Comparison of ENCODE assay signal across 21 cellular contexts in the genomic region with DNA sequence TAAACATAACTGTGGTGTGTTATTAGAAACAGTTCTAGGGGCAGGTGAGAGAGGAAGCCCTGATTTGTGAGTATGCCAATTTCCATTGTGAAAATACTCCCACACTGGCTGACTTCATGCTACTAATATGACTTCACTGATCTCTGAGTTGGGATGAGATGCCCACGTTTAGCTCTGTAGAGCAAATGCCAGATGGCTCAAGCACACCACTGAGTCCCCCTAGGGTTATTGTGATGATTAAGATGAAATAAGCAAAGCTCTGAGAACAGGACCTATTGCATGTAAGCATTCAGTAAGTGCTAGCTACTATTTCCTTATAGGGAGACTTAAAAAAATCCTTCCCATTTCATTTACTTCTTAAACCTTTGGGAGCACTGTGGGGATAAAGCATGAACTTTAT.
"Had no signal": no experiment of that assay in that cellular context is flagged by ENCODE, and none has a peak within 500 bp of the region (broad histone marks: within the 10 kb centered on the region; RNA-seq: fewer than 3 reads in every experiment).

No MANE protein-coding gene starts in this region.

- FAIRE-seq: small intestine had no signal

- H3K4me3 Mint-ChIP-seq: activated T-cell treated with anti-CD3 and anti-CD28 coated beads, Interleukin-2, amount 50 U/mL, for 72 hours; natural killer cell; stimulated activated effector memory CD8-positive, alpha-beta T cell treated with anti-CD3 and anti-CD28 coated beads, Interleukin-12 subunit alpha, Interleukin-12 subunit beta, amount 100 ng/mL, for 72 hours had no signal

- DNase-seq: activated CD4-positive, alpha-beta T cell treated with anti-CD3 and anti-CD28 coated beads, Interleukin-2, amount 50 U/mL, for 1 hour; activated CD4-positive, CD25-positive, alpha-beta regulatory T cell treated with anti-CD3 and anti-CD28 coated beads, Interleukin-2, amount 50 U/mL, for 72 hours; activated CD8-positive, alpha-beta memory T cell treated with anti-CD3 and anti-CD28 coated beads for 24 hours; activated CD8-positive, alpha-beta memory T cell treated with anti-CD3 and anti-CD28 coated beads, Interleukin-2, amount 50 U/mL, for 48 hours; activated effector memory CD4-positive, alpha-beta T cell treated with anti-CD3 and anti-CD28 coated beads, Interleukin-2, amount 50 U/mL, for 16 hours; activated naive CD4-positive, alpha-beta T cell treated with anti-CD3 and anti-CD28 coated beads, Interleukin-2, amount 50 U/mL, for 16 hours; activated T-cell treated with anti-CD3 and anti-CD28 coated beads, Interleukin-2, amount 50 U/mL, for 72 hours; effector CD4-positive, alpha-beta T cell; hippocampal formation; natural killer cell; ovary; psoas muscle; right cardiac atrium; small intestine; stimulated activated CD4-positive, alpha-beta T cell treated with anti-CD3 and anti-CD28 coated beads, Interleukin-4, amount 100 ng/mL, for 24 hours; upper lobe of left lung had no signal

- ATAC-seq: activated T-cell treated with anti-CD3 and anti-CD28 coated beads, Interleukin-2, amount 50 U/mL, for 72 hours; foreskin keratinocyte; left lobe of liver; natural killer cell; psoas muscle; right cardiac atrium; stimulated activated effector memory CD8-positive, alpha-beta T cell treated with anti-CD3 and anti-CD28 coated beads, Interleukin-12 subunit alpha, Interleukin-12 subunit beta, amount 100 ng/mL, for 72 hours had no signal

- H3K27ac Mint-ChIP-seq: activated T-cell treated with anti-CD3 and anti-CD28 coated beads, Interleukin-2, amount 50 U/mL, for 72 hours; natural killer cell; stimulated activated effector memory CD8-positive, alpha-beta T cell treated with anti-CD3 and anti-CD28 coated beads, Interleukin-12 subunit alpha, Interleukin-12 subunit beta, amount 100 ng/mL, for 72 hours had no signal

- H3K36me3 Mint-ChIP-seq: stimulated activated effector memory CD8-positive, alpha-beta T cell treated with anti-CD3 and anti-CD28 coated beads, Interleukin-12 subunit alpha, Interleukin-12 subunit beta, amount 100 ng/mL, for 72 hours had no signal

- H3K4me3 ChIP-seq: lung, ovary, psoas muscle, thoracic aorta, upper lobe of left lung had no signal

- H3K27ac ChIP-seq: foreskin keratinocyte, ovary, psoas muscle, thoracic aorta, upper lobe of left lung had no signal

- H3K9me3 ChIP-seq: ovary, thoracic aorta had no signal

- H3K4me1 Mint-ChIP-seq: natural killer cell; stimulated activated effector memory CD8-positive, alpha-beta T cell treated with anti-CD3 and anti-CD28 coated beads, Interleukin-12 subunit alpha, Interleukin-12 subunit beta, amount 100 ng/mL, for 72 hours had no signal

- H3K27me3 ChIP-seq: ovary, upper lobe of left lung had no signal

- H3K4me1 ChIP-seq: foreskin keratinocyte, psoas muscle, upper lobe of left lung had no signal

- H3K36me3 ChIP-seq: ovary, thoracic aorta, upper lobe of left lung had no signal
